ENCODE assay signal across 6 cellular contexts in the genomic region with DNA sequence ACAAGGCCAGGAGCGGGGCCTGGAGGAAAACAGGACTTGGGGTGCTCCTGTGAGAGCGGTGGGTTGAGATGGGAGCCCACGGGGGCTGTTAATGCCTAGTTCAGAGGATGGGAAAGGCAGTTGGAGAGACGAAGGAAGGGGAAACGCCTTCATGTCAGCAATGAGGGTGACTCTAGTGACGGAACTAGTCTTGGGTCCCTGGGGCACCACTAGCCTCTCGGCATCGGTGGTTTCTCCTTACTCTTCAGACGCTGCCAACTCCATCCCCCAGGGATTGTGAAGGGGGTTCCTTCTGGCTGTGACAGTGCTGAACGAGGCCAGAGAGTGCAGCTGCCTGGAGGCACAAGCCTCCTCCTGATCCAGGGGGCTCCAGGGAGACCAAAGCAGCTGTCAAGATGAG. TPM values are rescaled to one million over a fixed set of nuclear protein-coding genes. Genes with fewer than 3 reads are reported as not detected.
DNase-seq lines count a peak whose midpoint lies in the region; ATAC-seq and TF ChIP-seq lines count a peak whose summit lies in the region.

No MANE protein-coding gene starts in this region.

- 49% methylated on average over 10 of the region's 10 CpGs for WGBS in liver

- peak overlapping the region; percentile 85 for H3K27ac ChIP-seq in CD4-positive, alpha-beta memory T cell (ENCODE audit: low read depth, low read length)
- peak overlapping the region; percentile 76 to 81 for H3K27ac ChIP-seq in liver (ENCODE audit: low read depth in 1 of 2, low read length in 2 of 2)

- H3K36me3 Mint-ChIP-seq in CD4-positive, alpha-beta memory T cell: peaks cover 6 to 18% of the 10 kb centered on the region in 2 donors
- H3K36me3 Mint-ChIP-seq in activated B cell treated with CpG ODN at 0.5 μM for 24 hours (ENCODE audit: low read depth): peaks cover 8% of the 10 kb centered on the region

- peaks cover 29% of the 10 kb centered on the region for H3K4me1 ChIP-seq in CD4-positive, alpha-beta memory T cell (ENCODE audit: insufficient read depth, low read length)
- H3K4me1 ChIP-seq in liver (ENCODE audit: control insufficient read depth in 4 of 4, insufficient read depth in 4 of 4, low read length in 3 of 4): peaks cover 10 to 21% (median 15%) of the 10 kb centered on the region in 4 donors

- H3K4me3 ChIP-seq in CD4-positive, alpha-beta memory T cell (ENCODE audit: low read length in 2 of 2): peak overlapping the region; percentile 74 to 95
- peak overlapping the region; percentile 18 to 84 (median 78) for H3K4me3 ChIP-seq in liver (ENCODE audit: low read depth in 1 of 3, low read length in 3 of 3)

- no peak for TF ChIP-seq CTCF in activated B cell treated with CpG ODN at 0.5 μM for 24 hours (IDR thresholded peaks at IDR 0.05)
- TF ChIP-seq CTCF in liver (IDR thresholded peaks at IDR 0.05; ENCODE audit: low read depth, low read length, missing input control): no peak

- H3K9me3 Mint-ChIP-seq in CD4-positive, alpha-beta memory T cell: no peaks in the 10 kb centered on the region
- no peaks in the 10 kb centered on the region for H3K9me3 Mint-ChIP-seq in activated B cell treated with CpG ODN at 0.5 μM for 24 hours

- H3K36me3 ChIP-seq in CD4-positive, alpha-beta memory T cell (ENCODE audit: insufficient read depth, low read length): no peaks in the 10 kb centered on the region
- H3K36me3 ChIP-seq in liver (ENCODE audit: control insufficient read depth in 4 of 4, insufficient read depth in 3 of 4, low read depth in 1 of 4, low read length in 3 of 4): peaks cover 0 to 2% (median 1%) of the 10 kb centered on the region in 4 donors

- no peaks in the 10 kb centered on the region for H3K27me3 ChIP-seq in CD4-positive, alpha-beta memory T cell (ENCODE audit: insufficient read depth, low read length)
- H3K27me3 ChIP-seq in liver (ENCODE audit: control insufficient read depth in 4 of 4, insufficient read depth in 4 of 4, low read length in 3 of 4): no peaks in the 10 kb centered on the region

- TF ChIP-seq RAD21 in liver (IDR thresholded peaks at IDR 0.05): no peak

- H3K27me3 Mint-ChIP-seq in CD4-positive, alpha-beta memory T cell: no peaks in the 10 kb centered on the region
- no peaks in the 10 kb centered on the region for H3K27me3 Mint-ChIP-seq in activated B cell treated with CpG ODN at 0.5 μM for 24 hours

- no peak for DNase-seq in CD4-positive, alpha-beta memory T cell
- DNase-seq in activated B cell treated with CpG ODN at 0.5 μM for 24 hours: no peak
- no peak for DNase-seq in cerebellar cortex (ENCODE audit: low spot score)
- no peak for DNase-seq in hippocampal formation (lab: John Stamatoyannopoulos, UW)

- CTCF ChIA-PET in CD4-positive, alpha-beta memory T cell (lab: Charles Lee; ENCODE audit: partially characterized antibody): interaction anchor here (0.9 to 5.2 kb wide), 13 partner anchors 9 to 198 kb away, joined by 3 to 41 read pairs (median 5); partner anchors contain the start of genes CHRNE, INCA1, KIF1C and RNF167
- CTCF ChIA-PET in activated B cell treated with CpG ODN at 0.5 μM for 24 hours (lab: Charles Lee): interaction anchor here (0.9 to 2.7 kb wide), 8 partner anchors 9 to 85 kb away, joined by 3 to 22 read pairs (median 8); partner anchors contain the start of genes CHRNE, ENO3, INCA1 and KIF1C

- H3K9me3 ChIP-seq in CD4-positive, alpha-beta memory T cell (ENCODE audit: control insufficient read depth in 1 of 2, low read length in 2 of 2): no peaks in the 10 kb centered on the region
- H3K9me3 ChIP-seq in liver (ENCODE audit: control insufficient read depth in 4 of 4, low read length in 3 of 4): no peaks in the 10 kb centered on the region

- intact Hi-C loops in CD4-positive, alpha-beta memory T cell (cut with micrococcal nuclease): loop anchor here (1.0 kb wide), 1 partner anchor 39 kb away; no protein-coding TSS in a partner anchor
- intact Hi-C loops in activated B cell treated with CpG ODN at 0.5 μM for 24 hours (cut with micrococcal nuclease): loop anchor here (5.0 kb wide), 1 partner anchor 204 kb away; the partner anchor contains the start of gene ZNF594

- H3K4me3 Mint-ChIP-seq in CD4-positive, alpha-beta memory T cell: peak overlapping the region; percentile 92 to 95 (median 93)
- H3K4me3 Mint-ChIP-seq in activated B cell treated with CpG ODN at 0.5 μM for 24 hours: peak overlapping the region; percentile 92

- POLR2A ChIA-PET in CD4-positive, alpha-beta memory T cell (lab: Charles Lee; ENCODE audit: partially characterized antibody): interaction anchor here (0.6 to 7.0 kb wide), 15 partner anchors 9 to 685 kb away, joined by 3 to 79 read pairs (median 6); partner anchors contain the start of genes INCA1, KIF1C, PFN1 and RNF167
- POLR2A ChIA-PET in activated B cell treated with CpG ODN at 0.5 μM for 24 hours (lab: Charles Lee): interaction anchor here (0.6 to 4.7 kb wide), 16 partner anchors 10 to 293 kb away, joined by 3 to 61 read pairs (median 6); partner anchors contain the start of genes INCA1, KIF1C, PFN1 and RNF167

- peak overlapping the region; percentile 94 to 98 (median 96) for H3K27ac Mint-ChIP-seq in CD4-positive, alpha-beta memory T cell
- H3K27ac Mint-ChIP-seq in activated B cell treated with CpG ODN at 0.5 μM for 24 hours: peak overlapping the region; percentile 93

- peak overlapping the region in 1 of 2 donors; percentile 62 for H3K9ac ChIP-seq in liver (ENCODE audit: low read depth in 1 of 2, low read length in 2 of 2)

- H3K4me1 Mint-ChIP-seq in CD4-positive, alpha-beta memory T cell: peaks cover 29 to 61% (median 36%) of the 10 kb centered on the region in 4 donors
- H3K4me1 Mint-ChIP-seq in activated B cell treated with CpG ODN at 0.5 μM for 24 hours: peaks cover 29% of the 10 kb centered on the region

- ATAC-seq in activated B cell treated with CpG ODN at 0.5 μM for 24 hours (ENCODE audit: low read depth) (peak; percentile 66), GM19328 (IDR thresholded peaks at IDR 0.05; ENCODE audit: unreplicated experiment) (no peak)

TF ChIP-seq in liver, 16 proteins besides CTCF, POLR2A, EP300 and RAD21 (continues in another document):
- TF ChIP-seq RXRA (IDR thresholded peaks at IDR 0.05) (no peak), TAF1 (conservative IDR thresholded peaks at IDR 0.05) (no peak), EGR1 (IDR thresholded peaks at IDR 0.05; ENCODE audit: low read depth in 2 of 2) (no peak), YY1 (IDR thresholded peaks at IDR 0.05) (no peak), ATF3 (IDR thresholded peaks at IDR 0.05) (no peak), JUND (IDR thresholded peaks at IDR 0.05) (no peak), GABPA (IDR thresholded peaks at IDR 0.05 in 1 of 2, conservative IDR thresholded peaks at IDR 0.05 in 1 of 2) (no peak), FOXA1 (IDR thresholded peaks at IDR 0.05) (no peak), NR2F2 (IDR thresholded peaks at IDR 0.05) (no peak), SP1 (IDR thresholded peaks at IDR 0.05) (no peak), FOXA2 (IDR thresholded peaks at IDR 0.05) (no peak), HNF4G (IDR thresholded peaks at IDR 0.05) (no peak)
- TF ChIP-seq, protein P1, sequence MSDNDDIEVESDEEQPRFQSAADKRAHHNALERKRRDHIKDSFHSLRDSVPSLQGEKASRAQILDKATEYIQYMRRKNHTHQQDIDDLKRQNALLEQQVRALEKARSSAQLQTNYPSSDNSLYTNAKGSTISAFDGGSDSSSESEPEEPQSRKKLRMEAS (IDR thresholded peaks at IDR 0.05): no peak
- TF ChIP-seq, protein P2, sequence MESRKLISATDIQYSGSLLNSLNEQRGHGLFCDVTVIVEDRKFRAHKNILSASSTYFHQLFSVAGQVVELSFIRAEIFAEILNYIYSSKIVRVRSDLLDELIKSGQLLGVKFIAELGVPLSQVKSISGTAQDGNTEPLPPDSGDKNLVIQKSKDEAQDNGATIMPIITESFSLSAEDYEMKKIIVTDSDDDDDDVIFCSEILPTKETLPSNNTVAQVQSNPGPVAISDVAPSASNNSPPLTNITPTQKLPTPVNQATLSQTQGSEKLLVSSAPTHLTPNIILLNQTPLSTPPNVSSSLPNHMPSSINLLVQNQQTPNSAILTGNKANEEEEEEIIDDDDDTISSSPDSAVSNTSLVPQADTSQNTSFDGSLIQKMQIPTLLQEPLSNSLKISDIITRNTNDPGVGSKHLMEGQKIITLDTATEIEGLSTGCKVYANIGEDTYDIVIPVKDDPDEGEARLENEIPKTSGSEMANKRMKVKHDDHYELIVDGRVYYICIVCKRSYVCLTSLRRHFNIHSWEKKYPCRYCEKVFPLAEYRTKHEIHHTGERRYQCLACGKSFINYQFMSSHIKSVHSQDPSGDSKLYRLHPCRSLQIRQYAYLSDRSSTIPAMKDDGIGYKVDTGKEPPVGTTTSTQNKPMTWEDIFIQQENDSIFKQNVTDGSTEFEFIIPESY (IDR thresholded peaks at IDR 0.05): no peak

RNA-seq across cellular contexts. Expression of gene CAMTA2, which starts 0.7 kb away (rescaled TPM):
- 10 to 100 TPM; 63.0 to 84.8 TPM for total RNA-seq in CD4-positive, alpha-beta memory T cell
- polyA plus RNA-seq in CD4-positive, alpha-beta memory T cell: 10 to 100 TPM in 1 of 2 donors, 1 to 10 TPM in 1; 4.6 to 25.4 TPM
- total RNA-seq in activated B cell treated with CpG ODN at 0.5 μM for 24 hours (45.9 and 57.9 TPM in 2 replicates), liver (1 to 10 TPM; 7.8 to 9.6 TPM)
- polyA plus RNA-seq in liver: 10 to 100 TPM; 14.3 to 17.6 TPM

RNA-seq across cellular contexts. Expression of gene INCA1, which starts 9.2 kb away (rescaled TPM):
- under 1 TPM; 0.36 to 0.67 TPM for total RNA-seq in CD4-positive, alpha-beta memory T cell
- polyA plus RNA-seq in CD4-positive, alpha-beta memory T cell: under 1 TPM; 0.26 to 0.71 TPM
- total RNA-seq in activated B cell treated with CpG ODN at 0.5 μM for 24 hours (0.17 and 0.44 TPM in 2 replicates), liver (under 1 TPM; 0.28 to 0.42 TPM)
- under 1 TPM; 0.68 to 0.75 TPM for polyA plus RNA-seq in liver

RNA-seq across cellular contexts. Expression of gene KIF1C, which starts 9.6 kb away (rescaled TPM):
- 10 to 100 TPM; 29.8 to 36.9 TPM for total RNA-seq in CD4-positive, alpha-beta memory T cell
- 10 to 100 TPM in 1 of 2 donors, 1 to 10 TPM in 1; 1.8 to 10.8 TPM for polyA plus RNA-seq in CD4-positive, alpha-beta memory T cell
- total RNA-seq in activated B cell treated with CpG ODN at 0.5 μM for 24 hours (62.6 and 63.8 TPM in 2 replicates), liver (10 to 100 TPM; 19.7 to 62.2 TPM)
- 10 to 100 TPM; 10.4 to 53.8 TPM for polyA plus RNA-seq in liver

RNA-seq across cellular contexts. Expression of gene SPAG7, which starts 20.6 kb away (rescaled TPM):
- total RNA-seq in CD4-positive, alpha-beta memory T cell: 10 to 100 TPM; 36.7 to 38.4 TPM
- 100 to 1,000 TPM in 1 of 2 donors, 10 to 100 TPM in 1; 94.1 to 133 TPM for polyA plus RNA-seq in CD4-positive, alpha-beta memory T cell
- total RNA-seq in activated B cell treated with CpG ODN at 0.5 μM for 24 hours (63.8 and 64.2 TPM in 2 replicates), liver (10 to 100 TPM; 18.6 to 19.8 TPM)
- polyA plus RNA-seq in liver: 10 to 100 TPM; 32.1 to 66.3 TPM

RNA-seq across cellular contexts. Expression of gene ENO3, which starts 37.2 kb away (rescaled TPM):
- 10 to 100 TPM; 16.2 to 21.8 TPM for total RNA-seq in CD4-positive, alpha-beta memory T cell
- polyA plus RNA-seq in CD4-positive, alpha-beta memory T cell: 1 to 10 TPM; 1.5 to 2.4 TPM
- 26.3 and 29.5 TPM in 2 replicates for total RNA-seq in activated B cell treated with CpG ODN at 0.5 μM for 24 hours
- total RNA-seq in liver: 10 to 100 TPM; 26.3 to 27.5 TPM
- 100 to 1,000 TPM in 1 of 2 donors, 10 to 100 TPM in 1; 34.1 to 117 TPM for polyA plus RNA-seq in liver
